8 cellular contexts compared by ENCODE assay signal in the genomic region with DNA sequence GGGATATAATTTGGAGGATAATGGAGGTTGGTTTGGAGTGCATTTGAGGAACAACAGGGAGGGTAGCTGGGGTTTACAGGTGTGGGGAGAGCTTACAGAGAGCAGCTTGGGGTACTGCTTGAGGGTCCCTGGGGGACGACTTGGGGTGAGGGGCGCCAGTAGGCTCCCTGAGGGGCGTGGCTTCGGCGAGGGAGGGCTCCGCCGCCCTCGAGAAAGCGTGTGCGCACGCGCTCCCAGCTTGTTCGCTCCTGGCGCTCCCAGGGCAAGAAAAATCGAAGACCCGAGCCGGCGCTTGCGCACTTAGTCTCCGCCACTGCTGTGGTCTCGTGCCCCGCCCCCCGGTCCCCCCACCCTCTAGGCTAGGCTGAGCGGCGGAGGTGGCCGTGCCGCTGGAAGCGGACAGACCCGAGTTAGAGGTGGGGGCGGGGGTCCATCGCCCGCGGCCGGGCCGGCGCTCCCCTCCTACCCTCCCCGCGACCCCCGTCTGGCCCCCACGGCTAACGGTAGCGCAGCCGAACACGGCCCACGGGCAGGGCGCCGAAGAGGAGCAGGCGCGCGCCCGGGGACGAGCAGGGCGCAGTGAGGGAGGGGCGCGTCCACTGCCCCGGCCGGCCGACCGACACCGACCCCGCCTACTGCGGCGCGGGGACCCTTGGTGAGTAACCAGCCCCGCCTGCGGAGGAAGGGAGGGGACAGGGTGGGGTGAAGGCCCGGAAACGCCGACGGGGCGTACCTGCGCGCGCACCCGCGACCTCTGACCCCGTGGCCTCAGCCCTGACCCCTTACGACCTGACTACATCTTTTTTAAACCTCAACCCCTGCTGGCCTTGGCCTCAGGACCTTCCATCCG. TPM values are rescaled to one million over a fixed set of nuclear protein-coding genes. Genes with fewer than 3 reads are reported as not detected.
DNase-seq lines count a peak whose midpoint lies in the region; ATAC-seq lines count a peak whose summit lies in the region.

No MANE protein-coding gene starts in this region.

- no peaks in the 10 kb centered on the region for H3K27me3 Mint-ChIP-seq in activated CD4-positive, alpha-beta memory T cell treated with anti-CD3 and anti-CD28 coated beads for 36 hours

- peak overlapping the region; percentile 93 for H3K27ac Mint-ChIP-seq in activated CD4-positive, alpha-beta memory T cell treated with anti-CD3 and anti-CD28 coated beads for 36 hours

- intact Hi-C loops in activated CD4-positive, alpha-beta memory T cell treated with anti-CD3 and anti-CD28 coated beads for 36 hours (cut with micrococcal nuclease), result no loop called here

- no peak overlapping the region for H2BK5ac ChIP-seq in mesendoderm (ENCODE audit: low read length)

- peak overlapping the region; percentile 72 for H3K9ac ChIP-seq in mesendoderm (ENCODE audit: low read length)

- peak overlapping the region; percentile 83 for H3K4me3 Mint-ChIP-seq in activated CD4-positive, alpha-beta memory T cell treated with anti-CD3 and anti-CD28 coated beads for 36 hours

- no peak overlapping the region for H2AK5ac ChIP-seq in mesendoderm (ENCODE audit: low read length)

- peak; percentile 58 for ATAC-seq in GM18867 (IDR thresholded peaks at IDR 0.05; ENCODE audit: unreplicated experiment)
- ATAC-seq in HG03159 (IDR thresholded peaks at IDR 0.05; ENCODE audit: unreplicated experiment), result no peak

- no peaks in the 10 kb centered on the region for H3K27me3 ChIP-seq in mesendoderm (ENCODE audit: insufficient read depth, low read length, poor library complexity)

- peak overlapping the region; percentile 56 for H4K5ac ChIP-seq in mesendoderm (ENCODE audit: low read length)

- H3K36me3 Mint-ChIP-seq in activated CD4-positive, alpha-beta memory T cell treated with anti-CD3 and anti-CD28 coated beads for 36 hours, result no peaks in the 10 kb centered on the region

- peak overlapping the region; percentile 82 for H3K56ac ChIP-seq in mesendoderm (ENCODE audit: low read length)

- H3K79me2 ChIP-seq in mesendoderm (ENCODE audit: control insufficient read depth, insufficient read depth, low read length), result peaks cover 5% of the 10 kb centered on the region

- no peaks in the 10 kb centered on the region for H3K36me3 ChIP-seq in mesendoderm (ENCODE audit: control insufficient read depth, insufficient read depth, low read length)

- peaks cover 4% of the 10 kb centered on the region for H3K79me1 ChIP-seq in mesendoderm (ENCODE audit: low read length)

- no peaks in the 10 kb centered on the region for H3K4me1 ChIP-seq in mesendoderm (ENCODE audit: control insufficient read depth, low read depth, low read length)

- no peak overlapping the region for H2BK15ac ChIP-seq in mesendoderm (replicated peaks; ENCODE audit: low read depth)

- DNase-seq in 8988T (peak; percentile 72), NCI-H2171 treated with DMSO at 0.1 percent for 48 hours (lab: John Stamatoyannopoulos, UW) (peak; percentile 72), mesendoderm (peak; percentile 86)
- DNase-seq in activated CD4-positive, alpha-beta memory T cell treated with anti-CD3 and anti-CD28 coated beads for 36 hours, result peak; percentile 78
- peak; percentile 34 for DNase-seq in effector CD4-positive, alpha-beta T cell
- DNase-seq in stimulated activated CD8-positive, alpha-beta memory T cell treated with anti-CD3 and anti-CD28 coated beads, Interleukin-2, amount 100 ng/mL, for 1 hour (ENCODE audit: low read depth in 2 of 2), result peak; percentile 28 to 36

- no peak overlapping the region for H2BK120ac ChIP-seq in mesendoderm (ENCODE audit: low read depth, low read length)

- H3K4me1 Mint-ChIP-seq in activated CD4-positive, alpha-beta memory T cell treated with anti-CD3 and anti-CD28 coated beads for 36 hours (ENCODE audit: low read depth), result peaks cover 33% of the 10 kb centered on the region

- no CpG with 5 or more reads among the region's 79 CpGs for whole genome bisulfite sequencing in mesendoderm (ENCODE audit: extremely low coverage, insufficient coverage, low lambda C conversion rate)

- H3K27ac ChIP-seq in mesendoderm (ENCODE audit: low read depth, low read length), result peak overlapping the region; percentile 87

- peak overlapping the region; percentile 62 for H3K4me2 ChIP-seq in mesendoderm (ENCODE audit: low read length)

- CTCF ChIA-PET in activated CD4-positive, alpha-beta memory T cell treated with anti-CD3 and anti-CD28 coated beads for 36 hours (lab: Charles Lee), result no interaction called here

- peak overlapping the region; percentile 57 for H3K4me3 ChIP-seq in mesendoderm (ENCODE audit: low read length)

- no peak overlapping the region for H4K8ac ChIP-seq in mesendoderm (ENCODE audit: low read depth, low read length)

- no peak overlapping the region for H3K4ac ChIP-seq in mesendoderm (ENCODE audit: low read depth, low read length)

- POLR2A ChIA-PET in activated CD4-positive, alpha-beta memory T cell treated with anti-CD3 and anti-CD28 coated beads for 36 hours (lab: Charles Lee), result interaction anchor here (1.0 kb wide), 1 partner anchor 117 kb away, joined by 3 read pairs; no protein-coding TSS in a partner anchor

- peak overlapping the region; percentile 24 for H3K23ac ChIP-seq in mesendoderm (ENCODE audit: low read length)

- no peaks in the 10 kb centered on the region for H3K9me3 Mint-ChIP-seq in activated CD4-positive, alpha-beta memory T cell treated with anti-CD3 and anti-CD28 coated beads for 36 hours

- H3K18ac ChIP-seq in mesendoderm (ENCODE audit: low read length), result peak overlapping the region; percentile 97

RNA-seq across cellular contexts. Expression of gene CCDC120, which starts 5.4 kb away (rescaled TPM):
- 1 to 10 TPM; 2.7 to 3.6 TPM for total RNA-seq in activated CD4-positive, alpha-beta memory T cell treated with anti-CD3 and anti-CD28 coated beads for 36 hours
- polyA plus RNA-seq in mesendoderm (2013, experiment 1 of 2), result 10.5 TPM
- 10.8 TPM for polyA plus RNA-seq in mesendoderm (2013, experiment 2 of 2)

RNA-seq across cellular contexts. Expression of gene TFE3, which starts 10.3 kb away (rescaled TPM):
- 10 to 100 TPM; 29.0 to 29.1 TPM for total RNA-seq in activated CD4-positive, alpha-beta memory T cell treated with anti-CD3 and anti-CD28 coated beads for 36 hours
- polyA plus RNA-seq in mesendoderm (2013, experiment 1 of 2), result 28.5 TPM
- polyA plus RNA-seq in mesendoderm (2013, experiment 2 of 2), result 28.8 TPM

RNA-seq across cellular contexts. Expression of gene PRAF2, which starts 20.4 kb away (rescaled TPM):
- total RNA-seq in activated CD4-positive, alpha-beta memory T cell treated with anti-CD3 and anti-CD28 coated beads for 36 hours, result 10 to 100 TPM; 13.2 TPM
- 11.3 TPM for polyA plus RNA-seq in mesendoderm (2013, experiment 1 of 2)
- 10.4 TPM for polyA plus RNA-seq in mesendoderm (2013, experiment 2 of 2)

RNA-seq across cellular contexts. Expression of gene WDR45, which starts 26.2 kb away (rescaled TPM):
- 10 to 100 TPM; 23.3 to 28.9 TPM for total RNA-seq in activated CD4-positive, alpha-beta memory T cell treated with anti-CD3 and anti-CD28 coated beads for 36 hours
- 26.2 TPM for polyA plus RNA-seq in mesendoderm (2013, experiment 1 of 2)
- 25.9 TPM for polyA plus RNA-seq in mesendoderm (2013, experiment 2 of 2)

RNA-seq across cellular contexts. Expression of gene GRIPAP1, which starts 51.4 kb away (rescaled TPM):
- 10 to 100 TPM; 76.1 to 78.4 TPM for total RNA-seq in activated CD4-positive, alpha-beta memory T cell treated with anti-CD3 and anti-CD28 coated beads for 36 hours
- polyA plus RNA-seq in mesendoderm (2013, experiment 1 of 2), result 16.5 TPM
- polyA plus RNA-seq in mesendoderm (2013, experiment 2 of 2), result 17.5 TPM

Comparison
In these comparisons a context has a peak if more than half of its experiments do, and no peak if none do; other contexts are left out.
1. DNase-seq: peak in every context shown above with its lines; median percentile 86 in mesendoderm; 78 in activated CD4-positive, alpha-beta memory T cell treated with anti-CD3 and anti-CD28 coated beads for 36 hours; 72 in 8988T; 72 in NCI-H2171 treated with DMSO at 0.1 percent for 48 hours; 34 in effector CD4-positive, alpha-beta T cell; 32 in stimulated activated CD8-positive, alpha-beta memory T cell treated with anti-CD3 and anti-CD28 coated beads, Interleukin-2, amount 100 ng/mL, for 1 hour.